In genomic region chr17:81242421-81243332, GRCh38 we compare ENCODE assay signal across 17 cellular contexts. TPM values are rescaled to one million over a fixed set of nuclear protein-coding genes. Genes with fewer than 3 reads are reported as not detected.
DNase-seq lines count a peak whose midpoint lies in the region; ATAC-seq and TF ChIP-seq lines count a peak whose summit lies in the region.
"Had no signal": no experiment of that assay in that cellular context is flagged by ENCODE, and none has a peak within 500 bp of the region (broad histone marks: within the 10 kb centered on the region; RNA-seq: fewer than 3 reads in every experiment).

No MANE protein-coding gene starts in this region.

- no peak for TF ChIP-seq POLR2A in NB4 (IDR thresholded peaks at IDR 0.05; ENCODE audit: extremely low read depth, insufficient read length)

- no peak for ATAC-seq in stimulated activated naive CD8-positive, alpha-beta T cell treated with anti-CD3 and anti-CD28 coated beads, Interleukin-15, amount 100 ng/mL, for 72 hours
- ATAC-seq in central memory CD8-positive, alpha-beta T cell (replicated peaks; ENCODE audit: extremely low read depth, poor library complexity, severe bottlenecking): no peak
- no peak for ATAC-seq in foreskin keratinocyte
- ATAC-seq: left colon, pancreas had no signal

- no peak for TF ChIP-seq CTCF in NB4 (IDR thresholded peaks at IDR 0.05; ENCODE audit: low read depth, low read length)
- no peak for TF ChIP-seq CTCF in osteocyte (IDR thresholded peaks at IDR 0.05)
- TF ChIP-seq CTCF in foreskin keratinocyte (conservative IDR thresholded peaks at IDR 0.05): no peak

- H3K4me3 Mint-ChIP-seq in stimulated activated naive CD8-positive, alpha-beta T cell treated with anti-CD3 and anti-CD28 coated beads, Interleukin-15, Interleukin-2, amounts not matched to agents 100 ng/mL and 50 ng/mL, for 24 hours: no peak overlapping the region
- peak overlapping the region in 1 of 2 donors; percentile 29 for H3K4me3 Mint-ChIP-seq in stimulated activated naive CD8-positive, alpha-beta T cell treated with anti-CD3 and anti-CD28 coated beads, Interleukin-15, amount 100 ng/mL, for 72 hours
- peak overlapping the region; percentile 59 for H3K4me3 Mint-ChIP-seq in central memory CD8-positive, alpha-beta T cell
- no peak overlapping the region for H3K4me3 Mint-ChIP-seq in osteocyte (ENCODE audit: unreplicated experiment)

- DNase-seq in stimulated activated naive CD8-positive, alpha-beta T cell treated with anti-CD3 and anti-CD28 coated beads, Interleukin-15, amount 100 ng/mL, for 72 hours: no peak
- DNase-seq in NB4 (ENCODE audit: low read depth): peak; percentile 18
- no peak for DNase-seq in central memory CD8-positive, alpha-beta T cell (ENCODE audit: low spot score in 2 of 2)
- no peak for DNase-seq in NCI-H1105 (lab: John Stamatoyannopoulos, UW)
- no peak for DNase-seq in osteocyte (ENCODE audit: extremely low spot score, unreplicated experiment)
- DNase-seq in foreskin keratinocyte: no peak
- no peak for DNase-seq in activated CD4-positive, CD25-positive, alpha-beta regulatory T cell treated with anti-CD3 and anti-CD28 coated beads, Interleukin-2, amount 50 U/mL, for 72 hours
- DNase-seq: activated effector memory CD4-positive, alpha-beta T cell treated with anti-CD3 and anti-CD28 coated beads, Interleukin-2, amount 50 U/mL, for 16 hours; brain microvascular endothelial cell; DND-41; hippocampal formation; left colon; small intestine; stomach had no signal

- H3K27me3 Mint-ChIP-seq in stimulated activated naive CD8-positive, alpha-beta T cell treated with anti-CD3 and anti-CD28 coated beads, Interleukin-15, Interleukin-2, amounts not matched to agents 100 ng/mL and 50 ng/mL, for 24 hours: no peaks in the 10 kb centered on the region
- H3K27me3 Mint-ChIP-seq in stimulated activated naive CD8-positive, alpha-beta T cell treated with anti-CD3 and anti-CD28 coated beads, Interleukin-15, amount 100 ng/mL, for 72 hours: no peaks in the 10 kb centered on the region
- no peaks in the 10 kb centered on the region for H3K27me3 Mint-ChIP-seq in central memory CD8-positive, alpha-beta T cell
- no peaks in the 10 kb centered on the region for H3K27me3 Mint-ChIP-seq in osteocyte (ENCODE audit: unreplicated experiment)

- H3K4me1 Mint-ChIP-seq in stimulated activated naive CD8-positive, alpha-beta T cell treated with anti-CD3 and anti-CD28 coated beads, Interleukin-15, Interleukin-2, amounts not matched to agents 100 ng/mL and 50 ng/mL, for 24 hours (ENCODE audit: low read depth): peaks cover 30% of the 10 kb centered on the region
- H3K4me1 Mint-ChIP-seq in stimulated activated naive CD8-positive, alpha-beta T cell treated with anti-CD3 and anti-CD28 coated beads, Interleukin-15, amount 100 ng/mL, for 72 hours: peaks cover 38% of the 10 kb centered on the region
- H3K4me1 Mint-ChIP-seq in central memory CD8-positive, alpha-beta T cell: peaks cover 17% of the 10 kb centered on the region
- peaks cover 19% of the 10 kb centered on the region for H3K4me1 Mint-ChIP-seq in osteocyte (ENCODE audit: unreplicated experiment)

- H3K9me3 Mint-ChIP-seq in stimulated activated naive CD8-positive, alpha-beta T cell treated with anti-CD3 and anti-CD28 coated beads, Interleukin-15, Interleukin-2, amounts not matched to agents 100 ng/mL and 50 ng/mL, for 24 hours: no peaks in the 10 kb centered on the region
- H3K9me3 Mint-ChIP-seq in stimulated activated naive CD8-positive, alpha-beta T cell treated with anti-CD3 and anti-CD28 coated beads, Interleukin-15, amount 100 ng/mL, for 72 hours: no peaks in the 10 kb centered on the region
- no peaks in the 10 kb centered on the region for H3K9me3 Mint-ChIP-seq in central memory CD8-positive, alpha-beta T cell
- H3K9me3 Mint-ChIP-seq in osteocyte (ENCODE audit: unreplicated experiment): no peaks in the 10 kb centered on the region

- no peak overlapping the region for H3K4me3 ChIP-seq in NB4 (ENCODE audit: low read depth, low read length)
- H3K4me3 ChIP-seq: HAP-1, pancreas, stomach had no signal

- no peaks in the 10 kb centered on the region for H3K4me1 ChIP-seq in foreskin keratinocyte

- H3K27ac ChIP-seq in foreskin keratinocyte: no peak overlapping the region
- H3K27ac ChIP-seq: brain microvascular endothelial cell, pancreas, stomach had no signal

- H3K36me3 Mint-ChIP-seq in stimulated activated naive CD8-positive, alpha-beta T cell treated with anti-CD3 and anti-CD28 coated beads, Interleukin-15, Interleukin-2, amounts not matched to agents 100 ng/mL and 50 ng/mL, for 24 hours (ENCODE audit: low read depth): peaks cover 15% of the 10 kb centered on the region
- peaks cover 21% of the 10 kb centered on the region for H3K36me3 Mint-ChIP-seq in central memory CD8-positive, alpha-beta T cell (ENCODE audit: insufficient read depth)
- H3K36me3 Mint-ChIP-seq in osteocyte (ENCODE audit: unreplicated experiment): peaks cover 3% of the 10 kb centered on the region

- peak overlapping the region; percentile 77 for H3K27ac Mint-ChIP-seq in stimulated activated naive CD8-positive, alpha-beta T cell treated with anti-CD3 and anti-CD28 coated beads, Interleukin-15, Interleukin-2, amounts not matched to agents 100 ng/mL and 50 ng/mL, for 24 hours
- H3K27ac Mint-ChIP-seq in stimulated activated naive CD8-positive, alpha-beta T cell treated with anti-CD3 and anti-CD28 coated beads, Interleukin-15, amount 100 ng/mL, for 72 hours: peak overlapping the region in 1 of 2 donors; percentile 82
- H3K27ac Mint-ChIP-seq in central memory CD8-positive, alpha-beta T cell (ENCODE audit: low read depth): no peak overlapping the region
- no peak overlapping the region for H3K27ac Mint-ChIP-seq in osteocyte (ENCODE audit: unreplicated experiment)

- H3K27me3 ChIP-seq in foreskin keratinocyte: no peaks in the 10 kb centered on the region
- H3K27me3 ChIP-seq: brain microvascular endothelial cell, pancreas, stomach had no signal

RNA-seq across cellular contexts. Expression of gene NDUFAF8, which starts 3.6 kb away (rescaled TPM):
- total RNA-seq in osteocyte (38.9 and 42.4 TPM in 2 replicates), foreskin keratinocyte (144 and 194 TPM in 2 replicates)
- polyA plus RNA-seq in foreskin keratinocyte: 172 and 212 TPM in 2 replicates

RNA-seq across cellular contexts. Expression of gene TEPSIN, which starts 3.8 kb away (rescaled TPM):
- total RNA-seq in osteocyte (39.2 and 42.3 TPM in 2 replicates), foreskin keratinocyte (14.4 and 16.7 TPM in 2 replicates)
- 14.1 and 14.5 TPM in 2 replicates for polyA plus RNA-seq in foreskin keratinocyte

RNA-seq across cellular contexts. Expression of gene CEP131, which starts 19.9 kb away (rescaled TPM):
- 12.2 and 13.8 TPM in 2 replicates for total RNA-seq in osteocyte
- 10.9 and 12.1 TPM in 2 replicates for total RNA-seq in foreskin keratinocyte
- 10.8 and 13.2 TPM in 2 replicates for polyA plus RNA-seq in foreskin keratinocyte

RNA-seq across cellular contexts. Expression of gene SLC38A10, which starts 52.4 kb away (rescaled TPM):
- 120 TPM in 2 replicates for total RNA-seq in osteocyte
- 36.6 and 41.3 TPM in 2 replicates for total RNA-seq in foreskin keratinocyte
- polyA plus RNA-seq in foreskin keratinocyte: 35.3 and 38.3 TPM in 2 replicates
